Comparison of ENCODE assay signal across 1 cellular context in genomic region chr10:120456143-120456625, GRCh38.
TF ChIP-seq lines count a peak whose summit lies in the region.

No MANE protein-coding gene starts in this region.

TF ChIP-seq in GM12878, 131 proteins besides CTCF, POLR2A, EP300 and RAD21 (continued from another document):
- no peak for TF ChIP-seq ELK1 (IDR thresholded peaks at IDR 0.05; ENCODE audit: low read depth, low read length)
- no peak for TF ChIP-seq SIN3A (IDR thresholded peaks at IDR 0.05; ENCODE audit: low read depth, low read length)
- TF ChIP-seq ZNF24 (IDR thresholded peaks at IDR 0.05), result no peak
- TF ChIP-seq BCL3 (IDR thresholded peaks at IDR 0.05; ENCODE audit: borderline replicate concordance, insufficient read depth, low read depth, low read length, poor library complexity, severe bottlenecking), result no peak
- TF ChIP-seq CHD1 (IDR thresholded peaks at IDR 0.05; ENCODE audit: low read depth, low read length), result no peak
- no peak for TF ChIP-seq NFXL1 (IDR thresholded peaks at IDR 0.05; ENCODE audit: borderline replicate concordance)
- no peak for TF ChIP-seq NFYA (IDR thresholded peaks at IDR 0.05; ENCODE audit: borderline replicate concordance, low read depth, low read length)
- no peak for TF ChIP-seq ETV6 (conservative IDR thresholded peaks at IDR 0.05 in 1 of 2, IDR thresholded peaks at IDR 0.05 in 1 of 2; ENCODE audit: borderline replicate concordance in 1 of 2, low read depth in 1 of 2)
- TF ChIP-seq RCOR1 (conservative IDR thresholded peaks at IDR 0.05; ENCODE audit: low read depth, low read length), result no peak
- no peak for TF ChIP-seq YBX1 (IDR thresholded peaks at IDR 0.05)
